In the genomic region with DNA sequence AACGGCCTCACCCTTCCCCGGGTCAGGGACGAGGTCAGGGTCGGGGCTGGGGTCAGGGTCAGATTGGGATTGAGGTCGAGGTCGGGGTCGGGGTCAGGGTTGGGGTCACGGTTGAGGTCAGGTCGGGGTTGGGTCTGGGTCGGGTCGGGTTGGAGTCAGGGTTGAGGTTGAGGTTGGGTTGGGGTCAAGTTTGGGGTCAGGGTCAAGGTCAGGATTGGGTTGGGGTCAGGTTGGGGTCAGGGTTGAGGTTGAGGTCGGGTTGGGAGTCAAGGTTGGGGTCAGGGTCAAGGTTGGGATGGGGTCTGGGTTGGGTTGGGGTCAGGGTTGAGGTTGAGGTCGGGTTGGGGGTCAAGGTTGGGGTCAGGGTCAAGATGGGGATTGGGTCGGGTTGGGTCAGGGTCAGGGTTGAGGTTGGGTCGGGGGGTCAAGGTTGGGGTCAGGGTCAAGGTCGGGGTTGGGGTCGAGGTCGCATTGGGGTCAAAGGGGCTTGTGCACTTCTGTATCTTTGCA, we compare ENCODE assay signal across 17 cellular contexts.
A peak's percentile ranks its signal among the peaks of the same experiment; 100 is the strongest.
DNase-seq lines count a peak whose midpoint lies in the region; TF ChIP-seq lines count a peak whose summit lies in the region.
"Had no signal": no experiment of that assay in that cellular context is flagged by ENCODE, and none has a peak within 500 bp of the region (broad histone marks: within the 10 kb centered on the region; RNA-seq: fewer than 3 reads in every experiment).

No MANE protein-coding gene starts in this region.

- WGBS in liver: 79% methylated on average over 18 of the region's 18 CpGs

- no peaks in the 10 kb centered on the region for H3K36me3 Mint-ChIP-seq in activated naive CD8-positive, alpha-beta T cell treated with anti-CD3 and anti-CD28 coated beads for 36 hours

- H3K27me3 Mint-ChIP-seq in activated naive CD8-positive, alpha-beta T cell treated with anti-CD3 and anti-CD28 coated beads for 36 hours: no peaks in the 10 kb centered on the region
- H3K27me3 Mint-ChIP-seq: dendritic cell treated with granulocyte-macrophage colony-stimulating factor and Interleukin-4, amounts not matched to agents 40 ng/mL and 50 ng/mL, for 4 days had no signal

- H3K27ac Mint-ChIP-seq in activated naive CD8-positive, alpha-beta T cell treated with anti-CD3 and anti-CD28 coated beads for 36 hours: no peak overlapping the region
- H3K27ac Mint-ChIP-seq: dendritic cell treated with granulocyte-macrophage colony-stimulating factor and Interleukin-4, amounts not matched to agents 40 ng/mL and 50 ng/mL, for 4 days; T-helper 2 cell treated with Interferon-gamma antibody and Interleukin-4, amounts not matched to agents 5 μg/mL and 100 μg/mL, for 36 hours had no signal

- H3K9me3 ChIP-seq in HEK293 (ENCODE audit: control insufficient read depth, insufficient read depth, low read depth, low read length) (no peaks in the 10 kb centered on the region), liver (ENCODE audit: control insufficient read depth in 4 of 4, low read length in 3 of 4) (no peaks in the 10 kb centered on the region), stomach smooth muscle (ENCODE audit: control insufficient read depth in 2 of 2, low read length in 2 of 2) (no peaks in the 10 kb centered on the region)
- H3K9me3 ChIP-seq: SJSA1 had no signal

- H3K27me3 ChIP-seq in liver (ENCODE audit: control insufficient read depth in 4 of 4, insufficient read depth in 4 of 4, low read length in 3 of 4) (no peaks in the 10 kb centered on the region), stomach smooth muscle (ENCODE audit: control insufficient read depth in 1 of 2, insufficient read depth in 2 of 2, low read length in 2 of 2) (no peaks in the 10 kb centered on the region), brain microvascular endothelial cell (replicated peaks) (no peaks in the 10 kb centered on the region)
- H3K27me3 ChIP-seq: SJSA1 had no signal

- POLR2A ChIA-PET in HEK293 (lab: Yijun Ruan, JAX): no interaction called here

- no peak for TF ChIP-seq CTCF in HEK293 (tag by site-specific recombination; IDR thresholded peaks at IDR 0.05)
- TF ChIP-seq CTCF in coronary artery (IDR thresholded peaks at IDR 0.05): no peak
- no peak for TF ChIP-seq CTCF in liver (IDR thresholded peaks at IDR 0.05; ENCODE audit: low read depth, low read length, missing input control)
- TF ChIP-seq CTCF in brain microvascular endothelial cell (IDR thresholded peaks at IDR 0.05; ENCODE audit: low read depth, low read length, missing control alignments): no peak

- in situ Hi-C loops in brain microvascular endothelial cell (cut with HindIII; ENCODE audit: low pct_ligation_motif_present, low sequenced_read_pairs): no loop called here

- no peak for TF ChIP-seq RAD21 in liver (IDR thresholded peaks at IDR 0.05)

- no peaks in the 10 kb centered on the region for H3K9me3 Mint-ChIP-seq in activated naive CD8-positive, alpha-beta T cell treated with anti-CD3 and anti-CD28 coated beads for 36 hours
- H3K9me3 Mint-ChIP-seq: dendritic cell treated with granulocyte-macrophage colony-stimulating factor and Interleukin-4, amounts not matched to agents 40 ng/mL and 50 ng/mL, for 4 days; T-helper 2 cell treated with Interferon-gamma antibody and Interleukin-4, amounts not matched to agents 5 μg/mL and 100 μg/mL, for 36 hours had no signal

- H3K4me1 Mint-ChIP-seq in activated naive CD8-positive, alpha-beta T cell treated with anti-CD3 and anti-CD28 coated beads for 36 hours: peaks cover 8% of the 10 kb centered on the region

- H3K4me1 ChIP-seq in HEK293 (ENCODE audit: control insufficient read depth, insufficient read depth, low read length): no peaks in the 10 kb centered on the region
- no peaks in the 10 kb centered on the region for H3K4me1 ChIP-seq in liver (ENCODE audit: control insufficient read depth in 4 of 4, insufficient read depth in 4 of 4, low read length in 3 of 4)
- peaks cover 31% of the 10 kb centered on the region for H3K4me1 ChIP-seq in stomach smooth muscle (ENCODE audit: control insufficient read depth, insufficient read depth, low read length)
- H3K4me1 ChIP-seq: SJSA1 had no signal

- H3K9ac ChIP-seq in liver (ENCODE audit: low read depth in 1 of 2, low read length in 2 of 2) (no peak overlapping the region), stomach smooth muscle (ENCODE audit: low read length in 2 of 2) (no peak overlapping the region)

- DNase-seq in coronary artery (ENCODE audit: low spot score) (no peak), brain microvascular endothelial cell (no peak), cerebellum (ENCODE audit: low spot score) (no peak)
- no peak for DNase-seq in activated naive CD8-positive, alpha-beta T cell treated with anti-CD3 and anti-CD28 coated beads for 36 hours
- no peak for DNase-seq in stimulated activated CD4-positive, alpha-beta T cell treated with anti-CD3 and anti-CD28 coated beads, Interleukin-4, amount 100 ng/mL, for 1 hour
- DNase-seq: activated effector memory CD4-positive, alpha-beta T cell treated with Interleukin-2 at 50 U/mL for 16 hours; MV-4-11; NCI-H524 treated with DMSO at 0.1 percent for 48 hours; retina; stimulated activated CD4-positive, alpha-beta T cell treated with anti-CD3 and anti-CD28 coated beads, Interleukin-1b, Interleukin-23, amount 100 ng/mL, for 48 hours had no signal

- H3K27ac ChIP-seq in HEK293 (ENCODE audit: extremely low read depth, low read depth, low read length): no peak overlapping the region
- H3K27ac ChIP-seq in coronary artery: peak overlapping the region; percentile 93 to 95
- no peak overlapping the region for H3K27ac ChIP-seq in liver (ENCODE audit: low read depth in 1 of 2, low read length in 2 of 2)
- H3K27ac ChIP-seq in stomach smooth muscle (ENCODE audit: low read length): peak overlapping the region; percentile 37
- H3K27ac ChIP-seq in brain microvascular endothelial cell: no peak overlapping the region
- H3K27ac ChIP-seq: epithelial cell of prostate, SJSA1 had no signal

- H3K4me3 ChIP-seq in HEK293 (ENCODE audit: low read depth, low read length): no peak overlapping the region
- peak overlapping the region; percentile 33 for H3K4me3 ChIP-seq in coronary artery
- no peak overlapping the region for H3K4me3 ChIP-seq in liver (ENCODE audit: low read depth in 1 of 3, low read length in 3 of 3)
- H3K4me3 ChIP-seq in stomach smooth muscle (ENCODE audit: low read length in 2 of 2): no peak overlapping the region
- no peak overlapping the region for H3K4me3 ChIP-seq in brain microvascular endothelial cell (ENCODE audit: low read depth, low read length)
- H3K4me3 ChIP-seq: SJSA1 had no signal

- H3K36me3 ChIP-seq in HEK293 (ENCODE audit: control insufficient read depth in 2 of 2, insufficient read depth in 1 of 2, low read length in 2 of 2) (no peaks in the 10 kb centered on the region), liver (ENCODE audit: control insufficient read depth in 4 of 4, insufficient read depth in 3 of 4, low read depth in 1 of 4, low read length in 3 of 4) (no peaks in the 10 kb centered on the region), stomach smooth muscle (ENCODE audit: control insufficient read depth in 2 of 2, insufficient read depth in 2 of 2, low read length in 2 of 2) (no peaks in the 10 kb centered on the region), brain microvascular endothelial cell (replicated peaks) (no peaks in the 10 kb centered on the region)
- H3K36me3 ChIP-seq: SJSA1 had no signal

- CTCF ChIA-PET in HEK293 (lab: Yijun Ruan, JAX): no interaction called here

- no peak overlapping the region for H3K4me3 Mint-ChIP-seq in activated naive CD8-positive, alpha-beta T cell treated with anti-CD3 and anti-CD28 coated beads for 36 hours
- H3K4me3 Mint-ChIP-seq: dendritic cell treated with granulocyte-macrophage colony-stimulating factor and Interleukin-4, amounts not matched to agents 40 ng/mL and 50 ng/mL, for 4 days; T-helper 2 cell treated with Interferon-gamma antibody and Interleukin-4, amounts not matched to agents 5 μg/mL and 100 μg/mL, for 36 hours had no signal

TF ChIP-seq in HEK293, 187 proteins besides CTCF, POLR2A, EP300 and RAD21:
- TF ChIP-seq BCL11B (tag by site-specific recombination; IDR thresholded peaks at IDR 0.05; ENCODE audit: low read depth) (peak; percentile 99), SP3 (tag by site-specific recombination; IDR thresholded peaks at IDR 0.05) (no peak), BCL11A (tag by site-specific recombination; IDR thresholded peaks at IDR 0.05; ENCODE audit: low read depth) (peak; percentile 94)

TF ChIP-seq in liver, 16 proteins besides CTCF, POLR2A, EP300 and RAD21:
- TF ChIP-seq HNF4A (conservative IDR thresholded peaks at IDR 0.05) (peak; percentile 5 to 33), RXRA (IDR thresholded peaks at IDR 0.05) (peak; percentile 88 to 91), NR2F2 (IDR thresholded peaks at IDR 0.05) (peak; percentile 100), SP1 (IDR thresholded peaks at IDR 0.05) (no peak)
- TF ChIP-seq, protein P1, sequence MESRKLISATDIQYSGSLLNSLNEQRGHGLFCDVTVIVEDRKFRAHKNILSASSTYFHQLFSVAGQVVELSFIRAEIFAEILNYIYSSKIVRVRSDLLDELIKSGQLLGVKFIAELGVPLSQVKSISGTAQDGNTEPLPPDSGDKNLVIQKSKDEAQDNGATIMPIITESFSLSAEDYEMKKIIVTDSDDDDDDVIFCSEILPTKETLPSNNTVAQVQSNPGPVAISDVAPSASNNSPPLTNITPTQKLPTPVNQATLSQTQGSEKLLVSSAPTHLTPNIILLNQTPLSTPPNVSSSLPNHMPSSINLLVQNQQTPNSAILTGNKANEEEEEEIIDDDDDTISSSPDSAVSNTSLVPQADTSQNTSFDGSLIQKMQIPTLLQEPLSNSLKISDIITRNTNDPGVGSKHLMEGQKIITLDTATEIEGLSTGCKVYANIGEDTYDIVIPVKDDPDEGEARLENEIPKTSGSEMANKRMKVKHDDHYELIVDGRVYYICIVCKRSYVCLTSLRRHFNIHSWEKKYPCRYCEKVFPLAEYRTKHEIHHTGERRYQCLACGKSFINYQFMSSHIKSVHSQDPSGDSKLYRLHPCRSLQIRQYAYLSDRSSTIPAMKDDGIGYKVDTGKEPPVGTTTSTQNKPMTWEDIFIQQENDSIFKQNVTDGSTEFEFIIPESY (IDR thresholded peaks at IDR 0.05): no peak

Comparison
In these comparisons a context has a peak if more than half of its experiments do, and no peak if none do; other contexts are left out.
1. H3K27ac ChIP-seq: peak in coronary artery (2 of 2) and stomach smooth muscle (single experiment); none in HEK293 (single experiment), liver (0 of 2) and brain microvascular endothelial cell (single experiment).